ENCODE assay signal across 25 cellular contexts in genomic region chr12:60704171-60704914, GRCh38.
"Had no signal": no experiment of that assay in that cellular context is flagged by ENCODE, and none has a peak within 500 bp of the region (broad histone marks: within the 10 kb centered on the region; RNA-seq: fewer than 3 reads in every experiment).

No MANE protein-coding gene starts in this region.

- H3K4me1 Mint-ChIP-seq: activated B cell treated with CpG ODN at 0.5 μM for 24 hours; activated CD4-positive, alpha-beta T cell treated with anti-CD3 and anti-CD28 coated beads, Interleukin-2, amount 10 ng/mL, durations not matched to agents 7 days and 5 days; activated T-helper 17 cell treated with anti-CD3 and anti-CD28 coated beads, Interleukin-2, amount 50 U/mL, for 72 hours had no signal

- H3K36me3 Mint-ChIP-seq: activated CD4-positive, alpha-beta memory T cell treated with anti-CD3 and anti-CD28 coated beads for 36 hours; activated naive CD8-positive, alpha-beta T cell had no signal

- ATAC-seq: activated T-helper 17 cell treated with anti-CD3 and anti-CD28 coated beads, Interleukin-2, amount 50 U/mL, for 72 hours; Panc1; Right ventricle myocardium inferior had no signal

- H3K4me3 Mint-ChIP-seq: activated B cell treated with CpG ODN at 0.5 μM for 24 hours; activated CD4-positive, alpha-beta memory T cell treated with anti-CD3 and anti-CD28 coated beads for 36 hours; activated CD4-positive, alpha-beta T cell treated with anti-CD3 and anti-CD28 coated beads, Interleukin-2, amount 10 ng/mL, durations not matched to agents 7 days and 5 days; activated naive CD4-positive, alpha-beta T cell treated with anti-CD3 and anti-CD28 coated beads for 36 hours; activated naive CD8-positive, alpha-beta T cell; activated T-helper 17 cell treated with anti-CD3 and anti-CD28 coated beads, Interleukin-2, amount 50 U/mL, for 72 hours had no signal

- DNase-seq: activated B cell treated with CpG ODN at 0.5 μM for 24 hours; activated CD4-positive, alpha-beta memory T cell treated with anti-CD3 and anti-CD28 coated beads for 36 hours; activated CD4-positive, alpha-beta T cell treated with anti-CD3 and anti-CD28 coated beads, Interleukin-2, amount 10 ng/mL, durations not matched to agents 7 days and 5 days; activated gamma-delta T cell; activated naive CD4-positive, alpha-beta T cell treated with anti-CD3 and anti-CD28 coated beads for 36 hours; activated T-cell treated with anti-CD3 and anti-CD28 coated beads for 4 hours; activated T-cell treated with anti-CD3 and anti-CD28 coated beads, Interleukin-2, amount 50 U/mL, for 48 hours; cerebellar nuclear complex; MV-4-11; NCI-H1092 treated with DMSO at 0.1 percent for 48 hours; NCI-H1417 treated with DMSO at 0.1 percent for 48 hours; NCI-H1694; NCI-H2029; NCI-H2107; NCI-H2171 treated with DMSO at 0.1 percent for 48 hours; NCI-H226; NCI-H526 treated with DMSO at 0.1 percent for 48 hours; NCI-H82; RPMI8226; T-helper 1 cell had no signal

- H3K27ac Mint-ChIP-seq: activated B cell treated with CpG ODN at 0.5 μM for 24 hours; activated CD4-positive, alpha-beta memory T cell treated with anti-CD3 and anti-CD28 coated beads for 36 hours; activated CD4-positive, alpha-beta T cell treated with anti-CD3 and anti-CD28 coated beads, Interleukin-2, amount 10 ng/mL, durations not matched to agents 7 days and 5 days; activated naive CD4-positive, alpha-beta T cell treated with anti-CD3 and anti-CD28 coated beads for 36 hours; activated naive CD8-positive, alpha-beta T cell; activated T-helper 17 cell treated with anti-CD3 and anti-CD28 coated beads, Interleukin-2, amount 50 U/mL, for 72 hours had no signal

- H3K27me3 Mint-ChIP-seq: activated B cell treated with CpG ODN at 0.5 μM for 24 hours; activated CD4-positive, alpha-beta memory T cell treated with anti-CD3 and anti-CD28 coated beads for 36 hours; activated CD4-positive, alpha-beta T cell treated with anti-CD3 and anti-CD28 coated beads, Interleukin-2, amount 10 ng/mL, durations not matched to agents 7 days and 5 days; activated naive CD8-positive, alpha-beta T cell; activated T-helper 17 cell treated with anti-CD3 and anti-CD28 coated beads, Interleukin-2, amount 50 U/mL, for 72 hours had no signal

- H3K4me3 ChIP-seq: SK-N-MC had no signal

- H3K27ac ChIP-seq: SK-N-MC had no signal
